In the genomic region with DNA sequence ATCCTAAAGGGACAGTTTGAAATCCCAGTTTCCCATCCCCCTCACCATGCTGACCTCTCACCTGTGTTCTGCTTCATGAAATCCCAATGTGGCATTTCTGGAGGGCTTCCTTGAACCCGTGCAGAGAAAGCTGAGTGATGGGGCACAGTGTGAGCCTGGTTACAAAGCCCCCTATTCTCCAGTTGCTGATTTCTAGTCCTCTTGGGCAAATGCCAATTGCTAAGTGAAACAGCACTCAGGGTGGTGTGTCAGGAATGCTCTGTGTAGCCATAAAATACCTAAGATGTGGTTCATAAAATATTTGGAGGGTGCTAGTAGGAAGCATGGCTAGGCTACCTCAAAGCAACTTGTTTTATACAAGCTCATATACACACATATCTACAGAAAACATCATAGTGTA, we compare ENCODE assay signal across 15 cellular contexts. TPM values are rescaled to one million over a fixed set of nuclear protein-coding genes. Genes with fewer than 3 reads are reported as not detected.
DNase-seq lines count a peak whose midpoint lies in the region; ATAC-seq, FAIRE-seq and TF ChIP-seq lines count a peak whose summit lies in the region.
"Had no signal": no experiment of that assay in that cellular context is flagged by ENCODE, and none has a peak within 500 bp of the region (broad histone marks: within the 10 kb centered on the region; RNA-seq: fewer than 3 reads in every experiment).

No MANE protein-coding gene starts in this region.

- H3K4me3 ChIP-seq in SJCRH30 (no peak overlapping the region), Peyer's patch (no peak overlapping the region)
- H3K4me3 ChIP-seq: coronary artery had no signal

- H3K4me1 ChIP-seq in SJCRH30 (peaks cover 7% of the 10 kb centered on the region; the same call in 1 of the 2 replicates), Peyer's patch (no peaks in the 10 kb centered on the region)

- H3K36me3 ChIP-seq in SJCRH30 (no peaks in the 10 kb centered on the region), Peyer's patch (no peaks in the 10 kb centered on the region)

- DNase-seq in ACHN (peak; percentile 54), H54 (ENCODE audit: insufficient read length, low spot score) (peak; percentile 15), SJCRH30 (peak; percentile 31 to 59), iris pigment epithelial cell (ENCODE audit: low read depth) (peak; percentile 20), Peyer's patch (no peak), NCI-H1105 (lab: John Stamatoyannopoulos, UW) (no peak)
- no peak for DNase-seq in stimulated activated CD4-positive, alpha-beta T cell treated with anti-CD3 and anti-CD28 coated beads, Interleukin-12 subunit alpha, Interleukin-12 subunit beta, amount 100 ng/mL, for 4 hours
- DNase-seq: activated T-cell treated with anti-CD3 and anti-CD28 coated beads, Interleukin-2, amount 50 U/mL, for 24 hours; DMS153; NCI-H1048 had no signal

- TF ChIP-seq POLR2A in H54 (IDR thresholded peaks at IDR 0.05; ENCODE audit: low read depth, low read length) (no peak), Peyer's patch (IDR thresholded peaks at IDR 0.05) (no peak)

- TF ChIP-seq CTCF in Peyer's patch (IDR thresholded peaks at IDR 0.05): no peak

- FAIRE-seq in H54 (lab: Jason Lieb, UNC): no peak

- no peaks in the 10 kb centered on the region for H3K27me3 ChIP-seq in SJCRH30
- no peaks in the 10 kb centered on the region for H3K27me3 ChIP-seq in Peyer's patch

- H3K9me3 ChIP-seq in SJCRH30 (replicated peaks): no peaks in the 10 kb centered on the region
- H3K9me3 ChIP-seq in Peyer's patch: no peaks in the 10 kb centered on the region

- H3K27ac ChIP-seq in SJCRH30: no peak overlapping the region
- H3K27ac ChIP-seq in Peyer's patch: no peak overlapping the region
- H3K27ac ChIP-seq: coronary artery had no signal

- in situ Hi-C loops in ACHN (cut with HindIII; ENCODE audit: low pct_ligation_motif_present, low pct_unique_long_range_greater_than_20kb, low sequenced_read_pairs): no loop called here

- no peak for ATAC-seq in GM21717 (IDR thresholded peaks at IDR 0.05; ENCODE audit: unreplicated experiment)
- ATAC-seq: Panc1 had no signal

RNA-seq across cellular contexts. Expression of gene SUSD4, which starts 32.0 kb away (rescaled TPM):
- 3.1 and 5.2 TPM in 2 replicates for total RNA-seq in SJCRH30 (2014; rRNA removed; shearing (Covaris generic))
- total RNA-seq in Peyer's patch: under 1 TPM in 1 of 4 donors, not detected in 3; 0.54 TPM
- total RNA-seq: mesenteric fat pad, osteoblast had no signal

Comparison
In these comparisons a context has a peak if more than half of its experiments do, and no peak if none do; other contexts are left out.
1. DNase-seq: peak in ACHN (single experiment), H54 (single experiment), SJCRH30 (2 of 2) and iris pigment epithelial cell (single experiment); none in Peyer's patch (0 of 3), NCI-H1105 (single experiment) and stimulated activated CD4-positive, alpha-beta T cell treated with anti-CD3 and anti-CD28 coated beads, Interleukin-12 subunit alpha, Interleukin-12 subunit beta, amount 100 ng/mL, for 4 hours (single experiment).